Comparison of ENCODE assay signal across 16 cellular contexts in the genomic region with DNA sequence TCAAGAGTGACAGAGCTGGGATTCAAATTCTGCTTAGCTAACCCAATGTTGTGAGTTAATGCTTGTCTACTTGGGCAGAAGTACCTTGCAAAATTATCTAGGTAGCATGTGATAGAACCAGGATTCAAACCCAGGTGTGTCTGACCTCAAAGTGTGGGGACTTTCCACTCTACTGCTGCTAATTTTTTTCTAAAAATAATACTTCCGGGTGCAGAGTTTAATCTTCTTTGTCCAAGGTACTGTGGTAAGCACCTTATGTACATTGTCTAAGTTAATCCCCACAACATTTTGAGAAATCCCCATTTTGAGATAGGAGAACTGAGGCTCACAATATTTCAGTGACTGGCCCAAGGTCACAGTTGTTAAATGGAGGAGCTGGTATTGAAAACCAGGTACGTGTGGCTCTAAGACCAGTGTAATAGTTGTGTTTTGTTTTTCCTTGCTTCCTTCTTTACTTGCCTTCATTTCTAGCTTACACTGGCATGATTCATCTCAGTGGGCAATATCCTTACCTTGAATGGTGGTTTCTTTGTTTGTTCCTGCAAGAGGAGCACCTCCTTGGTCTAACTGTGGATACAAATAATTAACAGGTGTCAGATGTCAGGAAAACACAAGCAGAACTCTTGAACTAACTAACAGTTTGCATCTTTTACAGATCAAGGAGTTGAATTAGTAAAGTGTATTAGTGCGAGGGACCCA. TPM values are rescaled to one million over a fixed set of nuclear protein-coding genes. Genes with fewer than 3 reads are reported as not detected.
A peak's percentile ranks its signal among the peaks of the same experiment; 100 is the strongest.
DNase-seq lines count a peak whose midpoint lies in the region; ATAC-seq and TF ChIP-seq lines count a peak whose summit lies in the region.
"Had no signal": no experiment of that assay in that cellular context is flagged by ENCODE, and none has a peak within 500 bp of the region (broad histone marks: within the 10 kb centered on the region; RNA-seq: fewer than 3 reads in every experiment).

No MANE protein-coding gene starts in this region.

- H3K9ac ChIP-seq in liver (ENCODE audit: low read depth in 1 of 2, low read length in 2 of 2): no peak overlapping the region

- no peak overlapping the region for H3K4me3 ChIP-seq in liver (ENCODE audit: low read depth in 1 of 3, low read length in 3 of 3)
- H3K4me3 ChIP-seq: heart left ventricle, left ventricle myocardium inferior had no signal

- no peak for TF ChIP-seq CTCF in liver (IDR thresholded peaks at IDR 0.05; ENCODE audit: low read depth, low read length, missing input control)

- TF ChIP-seq RAD21 in liver (IDR thresholded peaks at IDR 0.05): no peak

- peak; percentile 71 for ATAC-seq in GM18873 (IDR thresholded peaks at IDR 0.05; ENCODE audit: low FRiP score, unreplicated experiment)
- peak; percentile 70 for ATAC-seq in GM21717 (IDR thresholded peaks at IDR 0.05; ENCODE audit: unreplicated experiment)
- ATAC-seq in HG03442 (IDR thresholded peaks at IDR 0.05; ENCODE audit: unreplicated experiment): peak; percentile 65
- ATAC-seq in HG02571 (IDR thresholded peaks at IDR 0.05; ENCODE audit: unreplicated experiment): no peak
- ATAC-seq: activated T-cell treated with anti-CD3 and anti-CD28 coated beads, Interleukin-2, amount 50 U/mL, for 4 hours; effector memory CD8-positive, alpha-beta T cell; heart left ventricle had no signal

- peaks cover 6 to 85% (median 59%) of the 10 kb centered on the region in 4 donors for H3K36me3 ChIP-seq in liver (ENCODE audit: control insufficient read depth in 4 of 4, insufficient read depth in 3 of 4, low read depth in 1 of 4, low read length in 3 of 4)
- H3K36me3 ChIP-seq: heart left ventricle, left ventricle myocardium inferior had no signal

- H3K27me3 ChIP-seq in liver (ENCODE audit: control insufficient read depth in 4 of 4, insufficient read depth in 4 of 4, low read length in 3 of 4): no peaks in the 10 kb centered on the region
- H3K27me3 ChIP-seq: heart left ventricle had no signal

- H3K27ac ChIP-seq in liver (ENCODE audit: low read depth in 1 of 2, low read length in 2 of 2): peak overlapping the region; percentile 1 to 20
- H3K27ac ChIP-seq: heart left ventricle, left ventricle myocardium inferior had no signal

- peaks cover 3 to 63% (median 31%) of the 10 kb centered on the region in 4 donors for H3K4me1 ChIP-seq in liver (ENCODE audit: control insufficient read depth in 4 of 4, insufficient read depth in 4 of 4, low read length in 3 of 4)
- H3K4me1 ChIP-seq: heart left ventricle had no signal

- WGBS in liver: 75% methylated on average over 3 of the region's 3 CpGs

- DNase-seq in hippocampal formation (lab: John Stamatoyannopoulos, UW) (no peak), SK-N-DZ (ENCODE audit: low spot score) (no peak), superior temporal gyrus (ENCODE audit: extremely low spot score) (no peak)
- DNase-seq: activated T-cell treated with anti-CD3 and anti-CD28 coated beads, Interleukin-2, amount 50 U/mL, for 4 hours; CD4-positive, alpha-beta memory T cell; effector memory CD8-positive, alpha-beta T cell; heart left ventricle; left ventricle myocardium inferior; NCI-H226; stimulated activated naive CD4-positive, alpha-beta T cell had no signal

- H3K9me3 ChIP-seq in liver (ENCODE audit: control insufficient read depth in 4 of 4, low read length in 3 of 4): no peaks in the 10 kb centered on the region
- H3K9me3 ChIP-seq: heart left ventricle, left ventricle myocardium inferior had no signal

TF ChIP-seq in liver, 16 proteins besides CTCF, POLR2A, EP300 and RAD21:
- no peak for TF ChIP-seq EGR1 (IDR thresholded peaks at IDR 0.05; ENCODE audit: low read depth in 2 of 2)
- TF ChIP-seq, protein P1, sequence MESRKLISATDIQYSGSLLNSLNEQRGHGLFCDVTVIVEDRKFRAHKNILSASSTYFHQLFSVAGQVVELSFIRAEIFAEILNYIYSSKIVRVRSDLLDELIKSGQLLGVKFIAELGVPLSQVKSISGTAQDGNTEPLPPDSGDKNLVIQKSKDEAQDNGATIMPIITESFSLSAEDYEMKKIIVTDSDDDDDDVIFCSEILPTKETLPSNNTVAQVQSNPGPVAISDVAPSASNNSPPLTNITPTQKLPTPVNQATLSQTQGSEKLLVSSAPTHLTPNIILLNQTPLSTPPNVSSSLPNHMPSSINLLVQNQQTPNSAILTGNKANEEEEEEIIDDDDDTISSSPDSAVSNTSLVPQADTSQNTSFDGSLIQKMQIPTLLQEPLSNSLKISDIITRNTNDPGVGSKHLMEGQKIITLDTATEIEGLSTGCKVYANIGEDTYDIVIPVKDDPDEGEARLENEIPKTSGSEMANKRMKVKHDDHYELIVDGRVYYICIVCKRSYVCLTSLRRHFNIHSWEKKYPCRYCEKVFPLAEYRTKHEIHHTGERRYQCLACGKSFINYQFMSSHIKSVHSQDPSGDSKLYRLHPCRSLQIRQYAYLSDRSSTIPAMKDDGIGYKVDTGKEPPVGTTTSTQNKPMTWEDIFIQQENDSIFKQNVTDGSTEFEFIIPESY (IDR thresholded peaks at IDR 0.05): peak; percentile 33
- TF ChIP-seq FOXA2 (IDR thresholded peaks at IDR 0.05): no peak

RNA-seq across cellular contexts. Expression of gene ALDOB, which starts 7.5 kb away (rescaled TPM):
- total RNA-seq in liver: 1,000 to 10,000 TPM in 1 of 2 donors, 100 to 1,000 TPM in 1; 527 to 1,744 TPM
- 1,000 to 10,000 TPM; 1,872 to 2,132 TPM for polyA plus RNA-seq in liver
- polyA plus RNA-seq in SK-N-DZ (2014; cell fraction: cytosol; rRNA removed): not detected in 2 replicates
- not detected in 2 replicates for polyA plus RNA-seq in SK-N-DZ (2014; cell fraction: nucleus; rRNA removed)
- total RNA-seq: astrocyte; CD4-positive, alpha-beta memory T cell had no signal
- polyA plus RNA-seq: CD4-positive, alpha-beta memory T cell had no signal

RNA-seq across cellular contexts. Expression of gene ZNF189, which starts 29.5 kb away (rescaled TPM):
- total RNA-seq in liver: 10 to 100 TPM; 11.4 to 16.1 TPM
- polyA plus RNA-seq in liver: 1 to 10 TPM; 4.4 to 5.1 TPM
- 10.0 and 13.6 TPM in 2 replicates for polyA plus RNA-seq in SK-N-DZ (2014; cell fraction: cytosol; rRNA removed)
- 7.6 and 10.8 TPM in 2 replicates for polyA plus RNA-seq in SK-N-DZ (2014; cell fraction: nucleus; rRNA removed)

RNA-seq across cellular contexts. Expression of gene MRPL50, which starts 29.7 kb away (rescaled TPM):
- total RNA-seq in liver: 10 to 100 TPM in 1 of 2 donors, 1 to 10 TPM in 1; 9.0 to 11.9 TPM
- polyA plus RNA-seq in liver: 10 to 100 TPM in 1 of 2 donors, 1 to 10 TPM in 1; 5.7 to 12.3 TPM
- 14.9 and 20.9 TPM in 2 replicates for polyA plus RNA-seq in SK-N-DZ (2014; cell fraction: cytosol; rRNA removed)
- 22.9 and 25.9 TPM in 2 replicates for polyA plus RNA-seq in SK-N-DZ (2014; cell fraction: nucleus; rRNA removed)

RNA-seq across cellular contexts. Expression of gene BAAT, which starts 43.3 kb away (rescaled TPM):
- total RNA-seq in liver: 100 to 1,000 TPM in 1 of 2 donors, 10 to 100 TPM in 1; 31.9 to 167 TPM
- 100 to 1,000 TPM; 136 to 275 TPM for polyA plus RNA-seq in liver
- polyA plus RNA-seq in SK-N-DZ (2014; cell fraction: cytosol; rRNA removed): 0.03 and 0.15 TPM in 2 replicates
- 0.51 and 0.70 TPM in 2 replicates for polyA plus RNA-seq in SK-N-DZ (2014; cell fraction: nucleus; rRNA removed)
- total RNA-seq: left ventricle myocardium inferior had no signal
